In genomic region chr17:10091051-10091450, GRCh38 we compare ENCODE assay signal across 14 cellular contexts.
"Had no signal": no experiment of that assay in that cellular context is flagged by ENCODE, and none has a peak within 500 bp of the region (broad histone marks: within the 10 kb centered on the region; RNA-seq: fewer than 3 reads in every experiment).

No MANE protein-coding gene starts in this region.

- H3K27me3 ChIP-seq: adrenal gland had no signal

- H3K79me2 ChIP-seq: parathyroid adenoma had no signal

- H3K9me3 ChIP-seq: adrenal gland had no signal

- H2AFZ ChIP-seq: parathyroid adenoma had no signal

- H3K4me1 ChIP-seq: parathyroid adenoma had no signal

- H3K27ac ChIP-seq: adrenal gland, coronary artery, parathyroid adenoma, VCaP had no signal

- DNase-seq: activated CD4-positive, alpha-beta T cell treated with anti-CD3 and anti-CD28 coated beads, Interleukin-2, amount 50 U/mL, for 48 hours; activated naive CD4-positive, alpha-beta T cell treated with anti-CD3 and anti-CD28 coated beads, Interleukin-2, amount 10 ng/mL, durations not matched to agents 7 days and 5 days; activated T-cell treated with anti-CD3 and anti-CD28 coated beads, Interleukin-2, amount 50 U/mL, for 24 hours; caudate nucleus; glutamatergic neuron; naive B cell; stimulated activated CD4-positive, alpha-beta T cell treated with anti-CD3 and anti-CD28 coated beads, Interleukin-15, amount 100 ng/mL, for 24 hours; stimulated activated CD4-positive, alpha-beta T cell treated with anti-CD3 and anti-CD28 coated beads, Interleukin-4, amount 100 ng/mL, for 1 hour; stimulated activated naive B cell treated with anti-CD40 and anti-IgM and Interleukin-4, amounts not matched to agents 10 μg/mL and 1 μg/mL and 100 μg/mL, for 72 hours had no signal

- H3K36me3 ChIP-seq: adrenal gland had no signal

- ATAC-seq: esophagus mucosa; stimulated activated naive B cell treated with anti-CD40 and anti-IgM and Interleukin-4, amounts not matched to agents 10 μg/mL and 1 μg/mL and 100 μg/mL, for 72 hours had no signal

- H3K9ac ChIP-seq: parathyroid adenoma had no signal

- H3K4me3 ChIP-seq: adrenal gland, coronary artery had no signal
